20 cellular contexts compared by ENCODE assay signal in genomic region chr6:51626391-51626790, GRCh38.
A peak's percentile ranks its signal among the peaks of the same experiment; 100 is the strongest.
DNase-seq lines count a peak whose midpoint lies in the region; ATAC-seq, FAIRE-seq and TF ChIP-seq lines count a peak whose summit lies in the region.
"Had no signal": no experiment of that assay in that cellular context is flagged by ENCODE, and none has a peak within 500 bp of the region (broad histone marks: within the 10 kb centered on the region; RNA-seq: fewer than 3 reads in every experiment).

No MANE protein-coding gene starts in this region.

- H3K27me3 ChIP-seq in bronchial epithelial cell (ENCODE audit: control insufficient read depth, insufficient read depth, low read length), result no peaks in the 10 kb centered on the region
- H3K27me3 ChIP-seq: BLaER1 had no signal

- H3K9me3 ChIP-seq in SK-N-MC (ENCODE audit: low read depth, low read length), result peaks cover 8% of the 10 kb centered on the region; the same call in 1 of the 2 replicates
- H3K9me3 ChIP-seq: Caco-2 had no signal

- no peak overlapping the region for H3K9ac ChIP-seq in SK-N-MC (ENCODE audit: insufficient read length)
- H3K9ac ChIP-seq: BLaER1 had no signal

- peaks cover 3% of the 10 kb centered on the region; the same call in 1 of the 2 replicates for H3K36me3 ChIP-seq in SK-N-MC (ENCODE audit: insufficient read depth, low read length)
- no peaks in the 10 kb centered on the region for H3K36me3 ChIP-seq in bronchial epithelial cell (ENCODE audit: control insufficient read depth, insufficient read depth, low read length)
- H3K36me3 ChIP-seq: BLaER1 had no signal

- ATAC-seq in GM18498 (IDR thresholded peaks at IDR 0.05; ENCODE audit: unreplicated experiment), result no peak
- ATAC-seq: CD8-positive, alpha-beta T cell; GM12878; GM23338; HCT116 had no signal

- FAIRE-seq in bronchial epithelial cell (lab: Jason Lieb, UNC), result no peak
- FAIRE-seq: G401.6, GM12878, GM18507 had no signal

- intact Hi-C loops in head of caudate nucleus (cut with DNase I), result no loop called here

- no peak for TF ChIP-seq CTCF in bronchial epithelial cell (IDR thresholded peaks at IDR 0.05; ENCODE audit: insufficient read depth, low read length, severe bottlenecking)

- DNase-seq in SK-N-MC (ENCODE audit: low read depth, low spot score), result no peak
- DNase-seq in bronchial epithelial cell (ENCODE audit: low read depth), result peak; percentile 23
- DNase-seq in fibroblast of the conjunctiva (ENCODE audit: low read depth), result peak; percentile 8
- no peak for DNase-seq in head of caudate nucleus
- no peak for DNase-seq in GF-D8 (lab: John Stamatoyannopoulos, UW)
- DNase-seq: Caco-2; CD4-positive, CD25-positive, alpha-beta regulatory T cell; CD8-positive, alpha-beta T cell; DMS153; DND-41; H9; HFFc6 had no signal

- 0 out of 2 replicates have a peak overlapping the region, but pooled peaks have one; percentile 21 for H3K27ac ChIP-seq in SK-N-MC
- H3K27ac ChIP-seq: BLaER1, C4-2B had no signal

- H3K4me3 ChIP-seq in SK-N-MC (no peak overlapping the region), bronchial epithelial cell (ENCODE audit: low read depth, low read length) (no peak overlapping the region)
- H3K4me3 ChIP-seq: BLaER1, GM12878, GM23338 had no signal

Comparison
In these comparisons a context has a peak if more than half of its experiments do, and no peak if none do; other contexts are left out.
1. DNase-seq: peak in bronchial epithelial cell (single experiment) and fibroblast of the conjunctiva (single experiment); none in SK-N-MC (single experiment), head of caudate nucleus (0 of 42) and GF-D8 (single experiment).